Comparison of ENCODE assay signal across 14 cellular contexts in genomic region chr3:100023150-100023549, GRCh38.
A peak's percentile ranks its signal among the peaks of the same experiment; 100 is the strongest.
DNase-seq lines count a peak whose midpoint lies in the region; ATAC-seq, FAIRE-seq and TF ChIP-seq lines count a peak whose summit lies in the region.
"Had no signal": no experiment of that assay in that cellular context is flagged by ENCODE, and none has a peak within 500 bp of the region (broad histone marks: within the 10 kb centered on the region; RNA-seq: fewer than 3 reads in every experiment).

No MANE protein-coding gene starts in this region.

- WGBS in HepG2 (ENCODE audit: low lambda C conversion rate), result 23% methylated on average over 5 of the region's 5 CpGs
- 73% methylated on average over 5 of the region's 5 CpGs for WGBS in right lobe of liver (ENCODE audit: insufficient coverage, low coverage, low lambda C conversion rate, missing lambda C conversion rate)

- no peak for TF ChIP-seq CTCF in HepG2 (CRISPR knock-in tag; IDR thresholded peaks at IDR 0.05)
- TF ChIP-seq CTCF in right lobe of liver (IDR thresholded peaks at IDR 0.05), result no peak
- TF ChIP-seq CTCF in type B pancreatic cell (conservative IDR thresholded peaks at IDR 0.05), result no peak

- H3K36me3 ChIP-seq in HepG2 (replicated peaks in 1 of 2; ENCODE audit: control insufficient read depth in 1 of 2, insufficient read depth in 2 of 2, low read length in 2 of 2), result no peaks in the 10 kb centered on the region; a peak in 1 of 5 replicates
- no peaks in the 10 kb centered on the region for H3K36me3 ChIP-seq in right lobe of liver

- POLR2A ChIA-PET in HepG2 (lab: Yijun Ruan, JAX), result interaction anchor here (1.0 to 1.3 kb wide), 2 partner anchors 19 to 53 kb away, joined by 3 read pairs; no protein-coding TSS in a partner anchor

- no peak for TF ChIP-seq RAD21 in HepG2 (CRISPR knock-in tag; IDR thresholded peaks at IDR 0.05)

- BruUV-seq in HepG2 (replicated peaks; lab: Mats Ljungman, UMichigan), result no TSS peak

- no peaks in the 10 kb centered on the region for H3K79me2 ChIP-seq in HepG2 (ENCODE audit: insufficient read depth, low read length)

- peak overlapping the region; percentile 8 for H2AFZ ChIP-seq in HepG2 (ENCODE audit: low read length)

- peak overlapping the region; percentile 52 for H3K27ac Mint-ChIP-seq in type B pancreatic cell
- H3K27ac Mint-ChIP-seq: activated naive CD8-positive, alpha-beta T cell treated with anti-CD3 and anti-CD28 coated beads, Interleukin-2, amount 50 U/mL, for 24 hours had no signal

- no peak overlapping the region for H3K4me3 ChIP-seq in HepG2 (replicated peaks in 1 of 3; ENCODE audit: insufficient read depth in 1 of 3, low read depth in 2 of 3, low read length in 3 of 3)
- no peak overlapping the region for H3K4me3 ChIP-seq in right lobe of liver

- peak; percentile 93 for DNase-seq in HepG2 (ENCODE audit: low spot score)
- no peak for DNase-seq in right lobe of liver
- DNase-seq in NCI-H774 (lab: John Stamatoyannopoulos, UW), result peak; percentile 72
- peak; percentile 94 for DNase-seq in fibroblast of peridontal ligament (ENCODE audit: extremely low read depth)
- DNase-seq in type B pancreatic cell (ENCODE audit: extremely low spot score, unreplicated experiment), result no peak
- DNase-seq in GM19238 (ENCODE audit: insufficient read length, low spot score), result no peak
- no peak for DNase-seq in T-helper 1 cell
- DNase-seq: activated naive CD8-positive, alpha-beta T cell treated with anti-CD3 and anti-CD28 coated beads, Interleukin-2, amount 50 U/mL, for 24 hours; hippocampal formation; nucleus accumbens; stimulated activated CD4-positive, alpha-beta T cell treated with anti-CD3 and anti-CD28 coated beads, Interleukin-2, amount 100 ng/mL, for 48 hours; stimulated activated naive CD4-positive, alpha-beta T cell had no signal

- peak; percentile 93 for ATAC-seq in HepG2
- ATAC-seq in right lobe of liver, result no peak
- no peak for ATAC-seq in GM18873 (IDR thresholded peaks at IDR 0.05; ENCODE audit: low FRiP score, unreplicated experiment)
- ATAC-seq: activated naive CD8-positive, alpha-beta T cell treated with anti-CD3 and anti-CD28 coated beads, Interleukin-2, amount 50 U/mL, for 24 hours; Panc1 had no signal

- in situ Hi-C loops in HepG2 (cut with HindIII; ENCODE audit: extremely low pct_ligation_motif_present, low pct_unique_long_range_greater_than_20kb), result no loop called here

- peaks cover 12% of the 10 kb centered on the region for H3K4me1 Mint-ChIP-seq in type B pancreatic cell (ENCODE audit: unreplicated experiment)
- H3K4me1 Mint-ChIP-seq: activated naive CD8-positive, alpha-beta T cell treated with anti-CD3 and anti-CD28 coated beads, Interleukin-2, amount 50 U/mL, for 24 hours had no signal

- peak overlapping the region; percentile 64 for H3K27ac ChIP-seq in HepG2 (ENCODE audit: extremely low read length, insufficient read depth, low read length)
- H3K27ac ChIP-seq in right lobe of liver, result no peak overlapping the region

- no peaks in the 10 kb centered on the region for H3K9me3 ChIP-seq in HepG2 (ENCODE audit: low read length)
- no peaks in the 10 kb centered on the region for H3K9me3 ChIP-seq in right lobe of liver

- H3K4me3 Mint-ChIP-seq in type B pancreatic cell, result no peak overlapping the region
- H3K4me3 Mint-ChIP-seq: activated naive CD8-positive, alpha-beta T cell treated with anti-CD3 and anti-CD28 coated beads, Interleukin-2, amount 50 U/mL, for 24 hours had no signal

- H3K4me1 ChIP-seq in HepG2 (ENCODE audit: insufficient read depth, low read length) (peaks cover 34% of the 10 kb centered on the region), right lobe of liver (peaks cover 0 to 8% (median 0%) of the 10 kb centered on the region in 4 donors)

- H3K9me3 Mint-ChIP-seq in type B pancreatic cell, result no peaks in the 10 kb centered on the region
- H3K9me3 Mint-ChIP-seq: activated naive CD8-positive, alpha-beta T cell treated with anti-CD3 and anti-CD28 coated beads, Interleukin-2, amount 50 U/mL, for 24 hours had no signal

- H3K27me3 Mint-ChIP-seq in type B pancreatic cell, result no peaks in the 10 kb centered on the region
- H3K27me3 Mint-ChIP-seq: activated naive CD8-positive, alpha-beta T cell treated with anti-CD3 and anti-CD28 coated beads, Interleukin-2, amount 50 U/mL, for 24 hours had no signal

- FAIRE-seq in HepG2 (lab: Jason Lieb, UNC), result peak; percentile 63

- H3K4me2 ChIP-seq in HepG2 (ENCODE audit: low read depth, low read length), result peak overlapping the region; percentile 28; the same call in 1 of the 2 replicates

- TF ChIP-seq EP300 in HepG2 (IDR thresholded peaks at IDR 0.05; ENCODE audit: low read depth in 2 of 2, low read length in 2 of 2) (peak; percentile 42 to 49; a peak in 2 of 4 replicates), HepG2 (CRISPR knock-in tag; IDR thresholded peaks at IDR 0.05; ENCODE audit: borderline replicate concordance) (no peak)

- no peaks in the 10 kb centered on the region for H4K20me1 ChIP-seq in HepG2 (ENCODE audit: insufficient read depth, low read length)

- CTCF ChIA-PET in HepG2 (lab: Yijun Ruan, JAX; ENCODE audit: low intra/inter-chr PET ratio, low total read pairs), result no interaction called here

- H3K27me3 ChIP-seq in HepG2 (ENCODE audit: control insufficient read depth in 1 of 2, insufficient read depth in 2 of 2, low read length in 2 of 2) (no peaks in the 10 kb centered on the region), right lobe of liver (no peaks in the 10 kb centered on the region)

- intact Hi-C loops in HepG2 (cut with micrococcal nuclease; ENCODE audit: unreplicated experiment) (no loop called here), right lobe of liver (cut with DNase I) (no loop called here)

- H3K9ac ChIP-seq in HepG2 (ENCODE audit: insufficient read depth, low read depth, low read length), result peak overlapping the region; percentile 15

- H3K36me3 Mint-ChIP-seq in type B pancreatic cell, result no peaks in the 10 kb centered on the region

- TF ChIP-seq POLR2A in HepG2 (IDR thresholded peaks at IDR 0.05; ENCODE audit: insufficient read depth in 1 of 2, low read depth in 2 of 2, low read length in 2 of 2) (no peak), right lobe of liver (IDR thresholded peaks at IDR 0.05) (no peak)

TF ChIP-seq in HepG2, 621 proteins besides CTCF, POLR2A, EP300 and RAD21 (continues in another document):
- no peak for TF ChIP-seq ZNF839 (CRISPR knock-in tag; IDR thresholded peaks at IDR 0.05; ENCODE audit: borderline replicate concordance)
- TF ChIP-seq FOXA1 (IDR thresholded peaks at IDR 0.05), result no peak
- TF ChIP-seq FOXA1 (CRISPR knock-in tag; IDR thresholded peaks at IDR 0.05), result peak; percentile 64
- no peak for TF ChIP-seq ZNF17 (CRISPR knock-in tag; IDR thresholded peaks at IDR 0.05)
- no peak for TF ChIP-seq NFIC (IDR thresholded peaks at IDR 0.05; ENCODE audit: low read length)
- no peak for TF ChIP-seq ZNF234 (CRISPR knock-in tag; conservative IDR thresholded peaks at IDR 0.05)
- peak; percentile 82 for TF ChIP-seq ZNF644 (CRISPR knock-in tag; IDR thresholded peaks at IDR 0.05; ENCODE audit: low read depth)
- no peak for TF ChIP-seq ADNP (CRISPR knock-in tag; IDR thresholded peaks at IDR 0.05)
- no peak for TF ChIP-seq ZNF605 (CRISPR knock-in tag; IDR thresholded peaks at IDR 0.05)
- no peak for TF ChIP-seq KDM5B (CRISPR knock-in tag; IDR thresholded peaks at IDR 0.05; ENCODE audit: borderline replicate concordance)
- no peak for TF ChIP-seq MXD4 (CRISPR knock-in tag; IDR thresholded peaks at IDR 0.05)
- no peak for TF ChIP-seq RCOR2 (CRISPR knock-in tag; IDR thresholded peaks at IDR 0.05)
- 0 out of 2 replicates have a peak, but pooled peaks have one; percentile 21 for TF ChIP-seq FOXA3 (CRISPR knock-in tag; IDR thresholded peaks at IDR 0.05)
- TF ChIP-seq KLF11 (CRISPR knock-in tag; IDR thresholded peaks at IDR 0.05), result no peak
- TF ChIP-seq, protein P1, sequence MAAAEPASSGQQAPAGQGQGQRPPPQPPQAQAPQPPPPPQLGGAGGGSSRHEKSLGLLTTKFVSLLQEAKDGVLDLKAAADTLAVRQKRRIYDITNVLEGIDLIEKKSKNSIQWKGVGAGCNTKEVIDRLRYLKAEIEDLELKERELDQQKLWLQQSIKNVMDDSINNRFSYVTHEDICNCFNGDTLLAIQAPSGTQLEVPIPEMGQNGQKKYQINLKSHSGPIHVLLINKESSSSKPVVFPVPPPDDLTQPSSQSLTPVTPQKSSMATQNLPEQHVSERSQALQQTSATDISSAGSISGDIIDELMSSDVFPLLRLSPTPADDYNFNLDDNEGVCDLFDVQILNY (CRISPR knock-in tag; conservative IDR thresholded peaks at IDR 0.05), result no peak
- TF ChIP-seq MYC (CRISPR knock-in tag; IDR thresholded peaks at IDR 0.05; ENCODE audit: borderline replicate concordance), result no peak
- TF ChIP-seq ZBTB33 (CRISPR knock-in tag; IDR thresholded peaks at IDR 0.05), result no peak
- TF ChIP-seq BCL6 (CRISPR knock-in tag; IDR thresholded peaks at IDR 0.05), result peak; percentile 72
- no peak for TF ChIP-seq U2AF1 (optimal IDR thresholded peaks at IDR 0.05; ENCODE audit: low read depth, low read length)
- no peak for TF ChIP-seq ELF4 (CRISPR knock-in tag; IDR thresholded peaks at IDR 0.05; ENCODE audit: borderline replicate concordance)
- TF ChIP-seq NFE2L1 (CRISPR knock-in tag; IDR thresholded peaks at IDR 0.05; ENCODE audit: borderline replicate concordance), result no peak
- no peak for TF ChIP-seq ZNF816 (CRISPR knock-in tag; IDR thresholded peaks at IDR 0.05; ENCODE audit: borderline replicate concordance)
- TF ChIP-seq SAP130 (CRISPR knock-in tag; IDR thresholded peaks at IDR 0.05; ENCODE audit: low read depth), result 0 out of 2 replicates have a peak, but pooled peaks have one; percentile 27
- 0 out of 2 replicates have a peak, but pooled peaks have one; percentile 4 for TF ChIP-seq HNF4A (CRISPR knock-in tag; IDR thresholded peaks at IDR 0.05)
- no peak for TF ChIP-seq SOX13 (IDR thresholded peaks at IDR 0.05)
- peak in 1 of 2 experiments; percentile 88; a peak in 2 of 4 replicates for TF ChIP-seq SOX13 (CRISPR knock-in tag; conservative IDR thresholded peaks at IDR 0.05 in 1 of 2, IDR thresholded peaks at IDR 0.05 in 1 of 2)

Comparison
In these comparisons a context has a peak if more than half of its experiments do, and no peak if none do; other contexts are left out.
1. DNase-seq: peak in HepG2 (single experiment), NCI-H774 (single experiment) and fibroblast of peridontal ligament (single experiment); none in right lobe of liver (0 of 3), type B pancreatic cell (single experiment), GM19238 (single experiment) and T-helper 1 cell (0 of 5).